20 cellular contexts compared by ENCODE assay signal in genomic region chr20:57920971-57921370, GRCh38.
"Had no signal": no experiment of that assay in that cellular context is flagged by ENCODE, and none has a peak within 500 bp of the region (broad histone marks: within the 10 kb centered on the region; RNA-seq: fewer than 3 reads in every experiment).

No MANE protein-coding gene starts in this region.

- H3K4me1 ChIP-seq: colonic mucosa, heart right ventricle, pancreas, prostate gland, spleen, tibial nerve had no signal

- H3K36me3 Mint-ChIP-seq: naive thymus-derived CD4-positive, alpha-beta T cell; stimulated activated memory B cell treated with anti-CD40 and anti-IgM and Interleukin-4, amounts not matched to agents 10 μg/mL and 1 μg/mL and 100 μg/mL, for 72 hours had no signal

- H3K27ac ChIP-seq: colonic mucosa, heart right ventricle, pancreas, prostate gland, spleen, tibial nerve had no signal

- H3K27me3 ChIP-seq: colonic mucosa, heart right ventricle, pancreas, tibial nerve had no signal

- H3K4me3 Mint-ChIP-seq: naive thymus-derived CD4-positive, alpha-beta T cell; neural crest cell; stimulated activated memory B cell treated with anti-CD40 and anti-IgM and Interleukin-4, amounts not matched to agents 10 μg/mL and 1 μg/mL and 100 μg/mL, for 72 hours; stimulated activated naive CD8-positive, alpha-beta T cell treated with anti-CD3 and anti-CD28 coated beads, Interleukin-15, Interleukin-2, amounts not matched to agents 100 ng/mL and 50 ng/mL, for 24 hours had no signal

- H3K27me3 Mint-ChIP-seq: stimulated activated naive CD8-positive, alpha-beta T cell treated with anti-CD3 and anti-CD28 coated beads, Interleukin-15, Interleukin-2, amounts not matched to agents 100 ng/mL and 50 ng/mL, for 24 hours had no signal

- H3K4me1 Mint-ChIP-seq: naive thymus-derived CD4-positive, alpha-beta T cell; stimulated activated memory B cell treated with anti-CD40 and anti-IgM and Interleukin-4, amounts not matched to agents 10 μg/mL and 1 μg/mL and 100 μg/mL, for 72 hours had no signal

- H3K9me3 ChIP-seq: colonic mucosa, pancreas, prostate gland had no signal

- H3K4me3 ChIP-seq: colonic mucosa, heart right ventricle, pancreas, prostate gland, spleen, tibial nerve had no signal

- ATAC-seq: heart right ventricle; left lobe of liver; naive thymus-derived CD4-positive, alpha-beta T cell; pancreas; sciatic nerve; stimulated activated memory B cell treated with anti-CD40 and anti-IgM and Interleukin-4, amounts not matched to agents 10 μg/mL and 1 μg/mL and 100 μg/mL, for 72 hours had no signal

- H3K27ac Mint-ChIP-seq: naive thymus-derived CD4-positive, alpha-beta T cell; stimulated activated memory B cell treated with anti-CD40 and anti-IgM and Interleukin-4, amounts not matched to agents 10 μg/mL and 1 μg/mL and 100 μg/mL, for 72 hours; stimulated activated naive CD8-positive, alpha-beta T cell treated with anti-CD3 and anti-CD28 coated beads, Interleukin-15, Interleukin-2, amounts not matched to agents 100 ng/mL and 50 ng/mL, for 24 hours had no signal

- DNase-seq: colonic mucosa; dermis blood vessel endothelial cell; heart right ventricle; hypothalamus; islet precursor cell; mammary epithelial cell; naive thymus-derived CD4-positive, alpha-beta T cell; occipital lobe; pancreas; spleen; stimulated activated CD4-positive, alpha-beta T cell treated with anti-CD3 and anti-CD28 coated beads, Interleukin-15, amount 100 ng/mL, for 24 hours; stimulated activated CD4-positive, alpha-beta T cell treated with anti-CD3 and anti-CD28 coated beads, Interleukin-1b, Interleukin-23, amount 100 ng/mL, for 48 hours; stimulated activated CD4-positive, alpha-beta T cell treated with anti-CD3 and anti-CD28 coated beads, Interleukin-4, amount 100 ng/mL, for 24 hours had no signal

- H3K36me3 ChIP-seq: colonic mucosa, heart right ventricle, pancreas, prostate gland, spleen, tibial nerve had no signal
